12 cellular contexts compared by ENCODE assay signal in the genomic region with DNA sequence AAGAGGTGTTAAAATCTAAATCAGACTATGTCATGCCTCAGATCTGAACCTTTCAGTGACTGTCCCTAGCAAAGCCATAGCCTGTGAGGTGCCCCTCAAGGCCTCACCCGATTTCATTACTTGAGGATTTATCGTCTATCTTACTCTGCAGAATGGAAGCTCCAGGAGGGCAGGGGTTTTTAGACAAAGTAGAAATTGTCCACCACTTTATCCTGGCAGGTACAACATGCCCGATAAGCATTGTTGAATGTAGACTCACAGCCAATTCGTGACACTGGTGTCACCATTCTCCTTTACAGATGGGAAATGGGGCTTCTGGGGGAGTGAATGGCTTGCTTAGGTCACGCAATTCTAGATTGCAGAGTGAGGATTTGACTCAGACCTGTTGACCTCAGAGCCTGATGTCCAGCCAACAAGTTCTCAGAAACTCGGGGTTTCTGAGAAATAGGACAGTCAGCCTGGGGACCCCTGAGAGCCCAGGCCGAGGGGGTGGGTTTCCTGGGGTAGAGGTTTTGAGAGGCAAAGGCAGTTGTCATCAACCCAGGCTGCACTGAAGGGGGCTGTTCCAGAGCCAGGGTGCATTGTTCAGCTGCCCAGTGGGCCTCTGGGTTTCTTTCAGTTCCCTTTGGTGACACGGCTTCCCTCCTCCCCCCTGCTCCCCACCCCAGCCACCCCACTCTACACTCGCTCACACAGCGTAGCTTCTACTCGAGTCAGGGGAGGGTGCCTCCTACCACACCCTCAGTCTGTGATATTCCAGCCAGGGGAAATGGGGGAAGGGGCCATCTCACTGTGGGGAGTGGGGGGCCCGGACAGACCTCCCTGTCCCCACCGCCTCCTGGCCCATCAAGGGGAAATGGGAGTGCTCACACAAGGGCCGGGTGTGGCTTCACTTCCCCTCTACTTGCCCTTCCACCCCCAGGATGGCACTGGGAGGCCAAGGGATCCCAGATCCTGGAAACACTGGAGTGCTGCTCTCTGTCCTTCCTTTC. TPM values are rescaled to one million over a fixed set of nuclear protein-coding genes. Genes with fewer than 3 reads are reported as not detected.
DNase-seq lines count a peak whose midpoint lies in the region; ATAC-seq and TF ChIP-seq lines count a peak whose summit lies in the region.
"Had no signal": no experiment of that assay in that cellular context is flagged by ENCODE, and none has a peak within 500 bp of the region (broad histone marks: within the 10 kb centered on the region; RNA-seq: fewer than 3 reads in every experiment).

No MANE protein-coding gene starts in this region.

- H3K9me3 ChIP-seq in heart left ventricle (no peaks in the 10 kb centered on the region), neuronal stem cell (replicated peaks in 1 of 2; ENCODE audit: control insufficient read depth in 2 of 2, insufficient read depth in 1 of 2, low read depth in 1 of 2, low read length in 2 of 2) (no peaks in the 10 kb centered on the region)

- H4K8ac ChIP-seq in neuronal stem cell (ENCODE audit: low read depth, low read length), result no peak overlapping the region

- no peak overlapping the region for H3K4ac ChIP-seq in neuronal stem cell (ENCODE audit: low read length)

- WGBS in heart left ventricle, 4 donors, result 49 to 73% (median 67%) methylated on average over 14 of the region's 14 CpGs
- WGBS in neuronal stem cell (ENCODE audit: extremely low coverage in 2 of 2, insufficient read length in 2 of 2, insufficient replicate concordance in 1 of 2), 2 donors, result no CpG with 5 or more reads among the region's 14 CpGs

- no peak for TF ChIP-seq POLR2A in heart left ventricle (IDR thresholded peaks at IDR 0.05)

- no peak overlapping the region for H2AK5ac ChIP-seq in neuronal stem cell (ENCODE audit: low read depth, low read length)

- H3K23ac ChIP-seq in neuronal stem cell (ENCODE audit: low read depth, low read length, poor library complexity), result no peak overlapping the region

- H3K14ac ChIP-seq in neuronal stem cell (ENCODE audit: low read length), result no peak overlapping the region

- intact Hi-C loops in heart left ventricle (cut with DNase I) (no loop called here), posterior vena cava (cut with DNase I) (no loop called here)

- ATAC-seq in HG03159 (IDR thresholded peaks at IDR 0.05; ENCODE audit: unreplicated experiment), result peak; percentile 35
- ATAC-seq in heart left ventricle, result peak in 3 of 4 donors; percentile 19 to 27 (median 25)

- H3K4me2 ChIP-seq in neuronal stem cell (ENCODE audit: insufficient read depth, low read length, poor library complexity, severe bottlenecking), result no peak overlapping the region

- no peak overlapping the region for H2AFZ ChIP-seq in neuronal stem cell (ENCODE audit: low read length)

- H2BK15ac ChIP-seq in neuronal stem cell (ENCODE audit: low read length), result no peak overlapping the region

- no peak for TF ChIP-seq CTCF in GM12865 (IDR thresholded peaks at IDR 0.05; ENCODE audit: insufficient read depth, low read depth, low read length, missing control alignments)
- TF ChIP-seq CTCF in GM20000 (IDR thresholded peaks at IDR 0.05; ENCODE audit: extremely low read depth, missing control alignments), result no peak
- no peak for TF ChIP-seq CTCF in heart left ventricle (IDR thresholded peaks at IDR 0.05)

- H3K27ac ChIP-seq in heart left ventricle (peak overlapping the region in 2 of 12 donors; percentile 17 to 87), neuronal stem cell (replicated peaks; ENCODE audit: low read length) (no peak overlapping the region)
- H3K27ac ChIP-seq: SK-N-MC had no signal

- peak; percentile 93 for DNase-seq in GM12865 (ENCODE audit: low read depth)
- peak; percentile 80 for DNase-seq in GM20000 (ENCODE audit: low spot score)
- no peak for DNase-seq in heart left ventricle
- DNase-seq in NCI-H69 (lab: John Stamatoyannopoulos, UW), result no peak
- DNase-seq in T-helper 1 cell, result no peak
- no peak for DNase-seq in neuronal stem cell (ENCODE audit: low spot score)
- DNase-seq in posterior vena cava (ENCODE audit: low spot score), result no peak
- DNase-seq: activated T-cell treated with anti-CD3 and anti-CD28 coated beads, Interleukin-2, amount 50 U/mL, for 48 hours; CD4-positive, alpha-beta T cell; NCI-H1048 had no signal

- H3K36me3 ChIP-seq in heart left ventricle, result no peaks in the 10 kb centered on the region
- no peaks in the 10 kb centered on the region for H3K36me3 ChIP-seq in neuronal stem cell (replicated peaks in 1 of 2; ENCODE audit: control insufficient read depth in 2 of 2, insufficient read depth in 2 of 2, low read length in 2 of 2)

- H4K91ac ChIP-seq in neuronal stem cell (ENCODE audit: low read depth, low read length, poor library complexity), result no peak overlapping the region

- H3K79me1 ChIP-seq in neuronal stem cell (ENCODE audit: low read depth, low read length), result no peaks in the 10 kb centered on the region

- no peak overlapping the region for H3K9ac ChIP-seq in neuronal stem cell (ENCODE audit: low read depth, low read length, poor library complexity)

- H3K4me3 ChIP-seq in GM12865 (ENCODE audit: low read depth, low read length) (peak overlapping the region; percentile 83), heart left ventricle (no peak overlapping the region), neuronal stem cell (ENCODE audit: low read length in 2 of 2) (no peak overlapping the region)
- H3K4me3 ChIP-seq: SK-N-MC had no signal

- H2BK5ac ChIP-seq in neuronal stem cell (ENCODE audit: low read length), result no peak overlapping the region

- H3K27me3 ChIP-seq in heart left ventricle (peaks cover 0 to 46% (median 18%) of the 10 kb centered on the region in 9 donors), neuronal stem cell (ENCODE audit: control insufficient read depth in 3 of 3, insufficient read depth in 3 of 3, low read depth in 1 of 3, low read length in 3 of 3) (peaks cover 13 to 89% (median 38%) of the 10 kb centered on the region in 3 experiments)

- H3K18ac ChIP-seq in neuronal stem cell (ENCODE audit: low read length), result no peak overlapping the region

- H2BK120ac ChIP-seq in neuronal stem cell (ENCODE audit: low read depth, low read length), result no peak overlapping the region

- H3K4me1 ChIP-seq in heart left ventricle (peaks cover 0 to 54% (median 8%) of the 10 kb centered on the region in 12 donors), neuronal stem cell (ENCODE audit: control insufficient read depth in 2 of 2, insufficient read depth in 1 of 2, low read depth in 1 of 2, low read length in 2 of 2) (peaks cover 3 to 8% of the 10 kb centered on the region in 2 donors)

- H2BK12ac ChIP-seq in neuronal stem cell (ENCODE audit: low read length), result no peak overlapping the region

RNA-seq across cellular contexts. Expression of gene IRF5, which starts 3.1 kb away (rescaled TPM):
- total RNA-seq in heart left ventricle (10 to 100 TPM in 1 of 9 donors, 1 to 10 TPM in 8; 1.2 to 15.4 (median 1.8) TPM), posterior vena cava (10 to 100 TPM in 1 of 2 donors, 1 to 10 TPM in 1; 5.8 to 10.3 TPM)
- 1 to 10 TPM; 1.2 to 2.0 TPM for polyA plus RNA-seq in heart left ventricle
- polyA plus RNA-seq in neuronal stem cell (2013, experiment 1 of 2), result 0.64 TPM
- polyA plus RNA-seq in neuronal stem cell (2013, experiment 2 of 2), result 0.71 TPM

RNA-seq across cellular contexts. Expression of gene KCP, which starts 24.1 kb away (rescaled TPM):
- total RNA-seq in heart left ventricle (1 to 10 TPM in 1 of 9 donors, under 1 TPM in 7, not detected in 1; 0.14 to 1.3 (median 0.37) TPM), posterior vena cava (1 to 10 TPM in 1 of 2 donors, under 1 TPM in 1; 0.95 to 1.3 TPM)
- under 1 TPM; 0.15 to 0.23 TPM for polyA plus RNA-seq in heart left ventricle
- 1.0 TPM for polyA plus RNA-seq in neuronal stem cell (2013, experiment 1 of 2)
- 1.1 TPM for polyA plus RNA-seq in neuronal stem cell (2013, experiment 2 of 2)

Comparison
In these comparisons a context has a peak if more than half of its experiments do, and no peak if none do; other contexts are left out.
1. DNase-seq: peak in GM12865 (single experiment) and GM20000 (single experiment); none in heart left ventricle (0 of 5), NCI-H69 (single experiment), T-helper 1 cell (0 of 5), neuronal stem cell (single experiment) and posterior vena cava (single experiment).